ENCODE assay signal across 8 cellular contexts in genomic region chr17:30707724-30708240, GRCh38.
DNase-seq lines count a peak whose midpoint lies in the region; TF ChIP-seq lines count a peak whose summit lies in the region.
"Not testable (repeated sequence)": the region's sequence is repeated elsewhere in the genome, so short reads cannot be mapped to it uniquely, and the experiment has no call there.

No MANE protein-coding gene starts in this region.

- H3K79me2 ChIP-seq in ACC112 (ENCODE audit: control insufficient read depth, insufficient read depth, low read length, unreplicated experiment) = not testable (repeated sequence)

- not testable (repeated sequence) for H3K9me3 Mint-ChIP-seq in activated naive CD8-positive, alpha-beta T cell (ENCODE audit: low read depth)

- not testable (repeated sequence) for H3K27me3 Mint-ChIP-seq in activated naive CD8-positive, alpha-beta T cell

- H3K27ac ChIP-seq in ACC112 (ENCODE audit: low read depth, low read length) (peak overlapping the region; percentile 19; the same call in 1 of the 2 replicates), SJSA1 (peak overlapping the region; percentile 66), esophagus squamous epithelium (peak overlapping the region; percentile 71 to 87 (median 83))
- not testable (repeated sequence) for H3K27ac ChIP-seq in liver (ENCODE audit: low read depth in 1 of 2, low read length in 2 of 2)

- H3K9me3 ChIP-seq in SJSA1 (replicated peaks); esophagus squamous epithelium; liver (ENCODE audit: control insufficient read depth in 4 of 4, low read length in 3 of 4): not testable (repeated sequence)

- H3K4me3 ChIP-seq in ACC112 (ENCODE audit: low read depth, low read length) (peak overlapping the region; percentile 88), GM12865 (ENCODE audit: low read depth, low read length) (peak overlapping the region; percentile 84), SJSA1 (peak overlapping the region; percentile 51), esophagus squamous epithelium (peak overlapping the region; percentile 65 to 96 (median 81)), liver (ENCODE audit: low read depth in 1 of 3, low read length in 3 of 3) (peak overlapping the region; percentile 49 to 63 (median 60)), retinal pigment epithelial cell (ENCODE audit: low read length) (peak overlapping the region; percentile 71)

- TF ChIP-seq CTCF in GM12865 (IDR thresholded peaks at IDR 0.05; ENCODE audit: insufficient read depth, low read depth, low read length, missing control alignments); esophagus squamous epithelium (IDR thresholded peaks at IDR 0.05); liver (IDR thresholded peaks at IDR 0.05; ENCODE audit: low read depth, low read length, missing input control); retinal pigment epithelial cell (conservative IDR thresholded peaks at IDR 0.05; ENCODE audit: low read depth, low read length): not testable (repeated sequence)

- peaks cover 25% of the 10 kb centered on the region for H3K4me1 Mint-ChIP-seq in activated naive CD8-positive, alpha-beta T cell (ENCODE audit: low read depth)

- peaks cover 17% of the 10 kb centered on the region; the same call in 1 of the 2 replicates for H3K27me3 ChIP-seq in ACC112 (ENCODE audit: insufficient read depth, low read length)
- H3K27me3 ChIP-seq in SJSA1 (replicated peaks); liver (ENCODE audit: control insufficient read depth in 4 of 4, insufficient read depth in 4 of 4, low read length in 3 of 4): not testable (repeated sequence)
- H3K27me3 ChIP-seq in esophagus squamous epithelium = peaks cover 0 to 51% (median 0%) of the 10 kb centered on the region in 4 donors

- peak in 1 of 4 donors; percentile 13 for TF ChIP-seq POLR2A in esophagus squamous epithelium (IDR thresholded peaks at IDR 0.05)

- H3K36me3 Mint-ChIP-seq in activated naive CD8-positive, alpha-beta T cell = not testable (repeated sequence)

- H3K4me3 Mint-ChIP-seq in activated naive CD8-positive, alpha-beta T cell = peak overlapping the region; percentile 95

- H2AFZ ChIP-seq in ACC112 (ENCODE audit: low read length, unreplicated experiment) = peak overlapping the region; percentile 88

- H3K4me1 ChIP-seq in ACC112 (ENCODE audit: control insufficient read depth, insufficient read depth, low read length, unreplicated experiment); SJSA1 (replicated peaks): not testable (repeated sequence)
- peaks cover 13 to 57% (median 22%) of the 10 kb centered on the region in 3 donors for H3K4me1 ChIP-seq in esophagus squamous epithelium
- H3K4me1 ChIP-seq in liver (ENCODE audit: control insufficient read depth in 4 of 4, insufficient read depth in 4 of 4, low read length in 3 of 4) = peaks cover 6 to 20% (median 9%) of the 10 kb centered on the region in 4 donors

- peak overlapping the region; percentile 31 to 71 for H3K9ac ChIP-seq in liver (ENCODE audit: low read depth in 1 of 2, low read length in 2 of 2)

- intact Hi-C loops in esophagus squamous epithelium (cut with DNase I) = not testable (repeated sequence)

- not testable (repeated sequence) for H3K36me3 ChIP-seq in ACC112 (ENCODE audit: insufficient read depth, low read length); SJSA1; esophagus squamous epithelium; liver (ENCODE audit: control insufficient read depth in 4 of 4, insufficient read depth in 3 of 4, low read depth in 1 of 4, low read length in 3 of 4)

- WGBS in esophagus squamous epithelium, 2 donors = 1% methylated on average over 15 to 18 of the region's 18 CpGs
- 6% methylated on average over 18 of the region's 18 CpGs for WGBS in liver

- DNase-seq in GM12865 (ENCODE audit: low read depth) = peak; percentile 19
- peak; percentile 77 for DNase-seq in MV-4-11 (lab: John Stamatoyannopoulos, UW)
- DNase-seq in SJSA1 (ENCODE audit: low read depth in 1 of 2, low spot score in 2 of 2); esophagus squamous epithelium (lab: John Stamatoyannopoulos, UW); retinal pigment epithelial cell (ENCODE audit: low read depth): not testable (repeated sequence)

- not testable (repeated sequence) for TF ChIP-seq RAD21 in liver (IDR thresholded peaks at IDR 0.05)

- H3K27ac Mint-ChIP-seq in activated naive CD8-positive, alpha-beta T cell = not testable (repeated sequence)
